Comparison of ENCODE assay signal across 10 cellular contexts in the genomic region with DNA sequence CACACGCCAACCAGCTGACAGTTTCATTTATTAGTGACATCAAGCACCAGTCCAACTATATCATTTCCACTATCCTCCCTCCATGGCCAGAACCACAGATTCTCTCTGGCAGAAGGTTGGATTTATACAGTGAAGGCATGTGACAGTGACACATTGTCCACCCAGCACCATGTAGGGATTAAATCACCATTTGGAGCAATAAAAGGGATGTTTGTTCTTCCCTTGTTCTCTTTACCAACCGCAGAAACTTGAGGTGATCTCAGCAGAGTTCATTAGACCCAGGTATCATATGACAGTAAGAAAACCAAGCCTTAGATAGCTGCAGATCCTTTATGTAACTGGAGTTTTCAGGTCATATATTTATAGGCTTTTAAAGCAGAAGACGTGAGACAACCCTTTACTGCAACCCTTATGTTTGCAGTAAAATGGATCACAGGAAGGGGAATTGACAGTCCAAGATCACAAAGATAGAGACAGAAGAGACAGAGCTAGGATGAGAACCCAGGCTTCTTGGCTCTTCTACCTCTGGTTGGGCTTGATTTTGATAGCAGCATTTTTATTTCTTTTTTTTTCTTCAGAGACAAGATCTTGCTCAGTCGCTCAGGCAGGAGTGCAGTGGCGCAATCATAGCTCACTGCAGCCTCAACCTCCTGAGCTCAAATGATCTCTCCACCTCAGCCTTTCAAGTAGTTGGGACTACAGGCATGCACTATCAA.
DNase-seq lines count a peak whose midpoint lies in the region; ATAC-seq and TF ChIP-seq lines count a peak whose summit lies in the region.
"Had no signal": no experiment of that assay in that cellular context is flagged by ENCODE, and none has a peak within 500 bp of the region (broad histone marks: within the 10 kb centered on the region; RNA-seq: fewer than 3 reads in every experiment).

No MANE protein-coding gene starts in this region.

- no peak for TF ChIP-seq RAD21 in SK-N-SH (IDR thresholded peaks at IDR 0.05; ENCODE audit: low read length)

- H3K4me2 ChIP-seq in SK-N-SH (peak overlapping the region; percentile 9; the same call in 1 of the 2 replicates), fibroblast of lung (ENCODE audit: extremely low read depth, insufficient read depth, low read length) (no peak overlapping the region)

- H4K20me1 ChIP-seq in SK-N-SH (ENCODE audit: insufficient read depth) (no peaks in the 10 kb centered on the region), fibroblast of lung (ENCODE audit: control insufficient read depth, extremely low read depth, insufficient read depth, low read length) (no peaks in the 10 kb centered on the region)

- TF ChIP-seq CTCF in SK-N-SH (IDR thresholded peaks at IDR 0.05): no peak
- TF ChIP-seq CTCF in fibroblast of lung (conservative IDR thresholded peaks at IDR 0.05 in 1 of 2, IDR thresholded peaks at IDR 0.05 in 1 of 2; ENCODE audit: low read depth in 1 of 2, low read length in 2 of 2): no peak

- CTCF ChIA-PET in SK-N-SH (lab: Yijun Ruan, JAX): interaction anchor here (0.6 to 12.6 kb wide), 67 partner anchors 9 to 1170 kb away, joined by 3 to 223 read pairs (median 6); a partner anchor contains a TSS

- H3K9me3 ChIP-seq in SK-N-SH (no peaks in the 10 kb centered on the region), fibroblast of lung (ENCODE audit: control insufficient read depth, insufficient read depth, low read depth, low read length) (no peaks in the 10 kb centered on the region)
- H3K9me3 ChIP-seq: uterus had no signal

- H2AFZ ChIP-seq in SK-N-SH (ENCODE audit: low read depth) (no peak overlapping the region), fibroblast of lung (ENCODE audit: low read length) (no peak overlapping the region)

- DNase-seq in H4 (ENCODE audit: low spot score) (peak; percentile 53), SK-N-SH (no peak), fibroblast of lung (ENCODE audit: low read depth in 2 of 2) (peak; percentile 24 to 67), pons (ENCODE audit: low spot score) (peak; percentile 15), T-helper 2 cell (no peak), RPMI8226 (no peak), inferior parietal cortex (ENCODE audit: extremely low spot score) (no peak)

- TF ChIP-seq EP300 in SK-N-SH (IDR thresholded peaks at IDR 0.05; ENCODE audit: borderline replicate concordance in 1 of 2, low read depth in 1 of 2, low read length in 1 of 2): peak in 1 of 2 experiments; percentile 37; a peak in 1 of 4 replicates

- no peak for ATAC-seq in HG02623 (IDR thresholded peaks at IDR 0.05; ENCODE audit: unreplicated experiment)

- no peaks in the 10 kb centered on the region for H3K27me3 ChIP-seq in SK-N-SH (ENCODE audit: insufficient read depth)
- H3K27me3 ChIP-seq in fibroblast of lung (ENCODE audit: control insufficient read depth, insufficient read depth, low read length): no peaks in the 10 kb centered on the region
- H3K27me3 ChIP-seq: uterus had no signal

- H3K4me3 ChIP-seq in SK-N-SH (ENCODE audit: low read depth in 2 of 2, low read length in 1 of 2): no peak overlapping the region
- no peak overlapping the region for H3K4me3 ChIP-seq in fibroblast of lung (replicated peaks in 1 of 4; ENCODE audit: control extremely low read depth in 1 of 4, insufficient read depth in 1 of 4, low read depth in 3 of 4, low read length in 4 of 4)
- H3K4me3 ChIP-seq: SK-N-MC, uterus had no signal

- POLR2A ChIA-PET in SK-N-SH (lab: Yijun Ruan, JAX): no interaction called here

- H3K9ac ChIP-seq in SK-N-SH (0 out of 2 replicates have a peak overlapping the region, but pooled peaks have one; percentile 10), fibroblast of lung (ENCODE audit: insufficient read depth, low read length) (no peak overlapping the region)

- no peaks in the 10 kb centered on the region for H3K9me2 ChIP-seq in SK-N-SH

- H3K79me2 ChIP-seq in SK-N-SH (ENCODE audit: insufficient read depth): no peaks in the 10 kb centered on the region
- no peaks in the 10 kb centered on the region for H3K79me2 ChIP-seq in fibroblast of lung (ENCODE audit: control insufficient read depth, insufficient read depth, low read length)

- H3K27ac ChIP-seq in SK-N-SH (ENCODE audit: low read depth in 2 of 2, low read length in 1 of 2) (peak overlapping the region in 1 of 2 experiments; percentile 43; a peak in 2 of 4 replicates), fibroblast of lung (ENCODE audit: insufficient read depth, low read length) (no peak overlapping the region)
- H3K27ac ChIP-seq: SK-N-MC, uterus had no signal

- peaks cover 25 to 42% of the 10 kb centered on the region in 2 experiments; a peak in 3 of 4 replicates for H3K4me1 ChIP-seq in SK-N-SH (ENCODE audit: control insufficient read depth in 1 of 2, insufficient read depth in 2 of 2, low read depth in 1 of 2, low read length in 1 of 2)
- H3K4me1 ChIP-seq in fibroblast of lung (ENCODE audit: control insufficient read depth, extremely low read depth, insufficient read depth, low read length): peaks cover 16% of the 10 kb centered on the region
- H3K4me1 ChIP-seq: uterus had no signal

- WGBS in SK-N-SH (ENCODE audit: low lambda C conversion rate): 66% methylated on average over 5 of the region's 5 CpGs

- H3F3A ChIP-seq in SK-N-SH (replicated peaks; ENCODE audit: insufficient read depth): peaks cover 31% of the 10 kb centered on the region

- H3K36me3 ChIP-seq in SK-N-SH (replicated peaks in 1 of 2; ENCODE audit: control insufficient read depth in 1 of 2, insufficient read depth in 2 of 2, low read length in 1 of 2) (no peaks in the 10 kb centered on the region), fibroblast of lung (ENCODE audit: control insufficient read depth, insufficient read depth, low read length) (no peaks in the 10 kb centered on the region)
- H3K36me3 ChIP-seq: uterus had no signal

TF ChIP-seq in SK-N-SH, 30 proteins besides CTCF, POLR2A, EP300 and RAD21:
- TF ChIP-seq, protein P1, sequence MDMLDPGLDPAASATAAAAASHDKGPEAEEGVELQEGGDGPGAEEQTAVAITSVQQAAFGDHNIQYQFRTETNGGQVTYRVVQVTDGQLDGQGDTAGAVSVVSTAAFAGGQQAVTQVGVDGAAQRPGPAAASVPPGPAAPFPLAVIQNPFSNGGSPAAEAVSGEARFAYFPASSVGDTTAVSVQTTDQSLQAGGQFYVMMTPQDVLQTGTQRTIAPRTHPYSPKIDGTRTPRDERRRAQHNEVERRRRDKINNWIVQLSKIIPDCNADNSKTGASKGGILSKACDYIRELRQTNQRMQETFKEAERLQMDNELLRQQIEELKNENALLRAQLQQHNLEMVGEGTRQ (IDR thresholded peaks at IDR 0.05; ENCODE audit: borderline replicate concordance, low read depth, low read length): no peak
- TF ChIP-seq TCF12 (IDR thresholded peaks at IDR 0.05): peak; percentile 18; the same call in 1 of the 2 replicates
- TF ChIP-seq, protein P2, sequence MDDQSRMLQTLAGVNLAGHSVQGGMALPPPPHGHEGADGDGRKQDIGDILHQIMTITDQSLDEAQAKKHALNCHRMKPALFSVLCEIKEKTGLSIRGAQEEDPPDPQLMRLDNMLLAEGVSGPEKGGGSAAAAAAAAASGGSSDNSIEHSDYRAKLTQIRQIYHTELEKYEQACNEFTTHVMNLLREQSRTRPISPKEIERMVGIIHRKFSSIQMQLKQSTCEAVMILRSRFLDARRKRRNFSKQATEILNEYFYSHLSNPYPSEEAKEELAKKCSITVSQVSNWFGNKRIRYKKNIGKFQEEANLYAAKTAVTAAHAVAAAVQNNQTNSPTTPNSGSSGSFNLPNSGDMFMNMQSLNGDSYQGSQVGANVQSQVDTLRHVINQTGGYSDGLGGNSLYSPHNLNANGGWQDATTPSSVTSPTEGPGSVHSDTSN (IDR thresholded peaks at IDR 0.05): peak; percentile 52

Comparison
In these comparisons a context has a peak if more than half of its experiments do, and no peak if none do; other contexts are left out.
1. DNase-seq: peak in H4 (single experiment), fibroblast of lung (2 of 2) and pons (single experiment); none in SK-N-SH (single experiment), T-helper 2 cell (0 of 5), RPMI8226 (single experiment) and inferior parietal cortex (single experiment).